Comparison of ENCODE assay signal across 8 cellular contexts in the genomic region with DNA sequence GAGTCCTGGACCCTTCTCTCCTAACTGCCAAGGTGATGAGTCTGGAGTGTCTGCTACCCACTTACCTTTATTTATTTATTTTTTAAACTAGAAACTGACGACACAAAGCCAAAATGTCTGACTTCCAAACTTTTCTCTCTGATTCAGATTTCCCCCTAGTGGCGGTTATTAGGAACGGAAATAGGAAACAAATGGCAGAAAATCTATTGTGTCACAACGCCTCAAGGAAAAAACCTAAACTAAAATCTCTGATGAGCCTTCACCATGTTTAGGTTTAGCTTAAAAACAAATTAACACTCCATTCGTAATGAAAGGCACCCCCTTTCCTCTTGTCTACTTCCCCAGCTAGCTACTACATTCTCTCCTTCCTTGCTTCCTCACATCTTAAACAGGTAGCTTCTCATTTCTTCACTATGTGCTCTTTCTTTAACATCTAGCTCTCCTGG.
A peak's percentile ranks its signal among the peaks of the same experiment; 100 is the strongest.
DNase-seq lines count a peak whose midpoint lies in the region; ATAC-seq, FAIRE-seq and TF ChIP-seq lines count a peak whose summit lies in the region.

No MANE protein-coding gene starts in this region.

- in situ Hi-C loops in gastrocnemius medialis (cut with MboI; ENCODE audit: low sequenced_read_pairs in 4 of 4): no loop called here

- no peaks in the 10 kb centered on the region for H3K4me1 ChIP-seq in KMS-11 (ENCODE audit: low read depth, poor library complexity, severe bottlenecking)
- H3K4me1 ChIP-seq in gastrocnemius medialis: no peaks in the 10 kb centered on the region

- no peaks in the 10 kb centered on the region for H3K9me3 Mint-ChIP-seq in activated naive CD4-positive, alpha-beta T cell treated with anti-CD3 and anti-CD28 coated beads, Interleukin-2, amount 50 U/mL, for 72 hours

- H3K9ac ChIP-seq in KMS-11: no peak overlapping the region

- no peaks in the 10 kb centered on the region for H4K20me1 ChIP-seq in KMS-11 (ENCODE audit: insufficient read depth)

- H3K4me1 Mint-ChIP-seq in T-helper 17 cell: peaks cover 9% of the 10 kb centered on the region

- peaks cover 5% of the 10 kb centered on the region for H3K36me3 Mint-ChIP-seq in T-helper 17 cell (ENCODE audit: low read depth)
- H3K36me3 Mint-ChIP-seq in activated naive CD4-positive, alpha-beta T cell treated with anti-CD3 and anti-CD28 coated beads, Interleukin-2, amount 50 U/mL, for 72 hours: peaks cover 0 to 5% of the 10 kb centered on the region in 2 donors

- H3K9me3 ChIP-seq in T-helper 17 cell (ENCODE audit: control insufficient read depth, low read length, poor library complexity, severe bottlenecking): no peaks in the 10 kb centered on the region
- H3K9me3 ChIP-seq in gastrocnemius medialis: no peaks in the 10 kb centered on the region

- TF ChIP-seq POLR2A in gastrocnemius medialis (IDR thresholded peaks at IDR 0.05): no peak

- no peak for FAIRE-seq in frontal cortex (lab: Jason Lieb, UNC)

- H2AFZ ChIP-seq in KMS-11 (ENCODE audit: low read depth): no peak overlapping the region

- no peak overlapping the region for H3K4me2 ChIP-seq in KMS-11

- H3K27me3 ChIP-seq in KMS-11 (ENCODE audit: insufficient read depth, low read depth): no peaks in the 10 kb centered on the region
- no peaks in the 10 kb centered on the region for H3K27me3 ChIP-seq in gastrocnemius medialis

- no peak overlapping the region for H3K4me3 ChIP-seq in KMS-11 (IDR thresholded peaks at IDR 0.05; ENCODE audit: insufficient read depth, low read depth, low read length)
- H3K4me3 ChIP-seq in gastrocnemius medialis: no peak overlapping the region

- H3K27ac ChIP-seq in KMS-11: no peak overlapping the region
- no peak overlapping the region for H3K27ac ChIP-seq in gastrocnemius medialis

- DNase-seq in EL (peak; percentile 64), T-helper 17 cell (no peak), frontal cortex (ENCODE audit: low spot score in 2 of 2) (peak; percentile 6 to 25), gastrocnemius medialis (no peak), HPDE6-E6E7 (ENCODE audit: extremely low spot score) (no peak)
- no peak for DNase-seq in activated naive CD4-positive, alpha-beta T cell (lab: John Stamatoyannopoulos, UW)
- no peak for DNase-seq in activated naive CD4-positive, alpha-beta T cell treated with anti-CD3 and anti-CD28 coated beads, Interleukin-2, amount 50 U/mL, for 72 hours (ENCODE audit: low spot score in 2 of 2)

- TF ChIP-seq CTCF in KMS-11 (conservative IDR thresholded peaks at IDR 0.05; ENCODE audit: low read depth, low read length): peak; percentile 74
- TF ChIP-seq CTCF in gastrocnemius medialis (IDR thresholded peaks at IDR 0.05 in 4 of 5, conservative IDR thresholded peaks at IDR 0.05 in 1 of 5): peak; percentile 38 to 70 (median 63)

- peak overlapping the region; percentile 85 for H3K27ac Mint-ChIP-seq in T-helper 17 cell
- no peak overlapping the region for H3K27ac Mint-ChIP-seq in activated naive CD4-positive, alpha-beta T cell treated with anti-CD3 and anti-CD28 coated beads, Interleukin-2, amount 50 U/mL, for 72 hours

- intact Hi-C loops in gastrocnemius medialis (cut with DNase I; ENCODE audit: low total_unique reads): loop anchor here (2.0 to 10.0 kb wide), 3 partner anchors 57 to 659 kb away; a partner anchor contains a TSS

- no peaks in the 10 kb centered on the region for H3K27me3 Mint-ChIP-seq in T-helper 17 cell

- ATAC-seq in T-helper 17 cell (peak; percentile 30), gastrocnemius medialis (no peak)
- ATAC-seq in activated naive CD4-positive, alpha-beta T cell treated with anti-CD3 and anti-CD28 coated beads, Interleukin-2, amount 50 U/mL, for 72 hours: no peak

- no peak overlapping the region for H3K4me3 Mint-ChIP-seq in T-helper 17 cell

- no peaks in the 10 kb centered on the region for H3K36me3 ChIP-seq in KMS-11 (ENCODE audit: insufficient read depth)
- H3K36me3 ChIP-seq in gastrocnemius medialis: peaks cover 0 to 20% of the 10 kb centered on the region in 2 donors

- no peaks in the 10 kb centered on the region for H3K79me2 ChIP-seq in KMS-11 (ENCODE audit: insufficient read depth, low read depth)

Comparison
In these comparisons a context has a peak if more than half of its experiments do, and no peak if none do; other contexts are left out.
1. DNase-seq: peak in EL (single experiment) and frontal cortex (2 of 2); none in T-helper 17 cell (0 of 3), gastrocnemius medialis (0 of 2), HPDE6-E6E7 (single experiment), activated naive CD4-positive, alpha-beta T cell (0 of 4) and activated naive CD4-positive, alpha-beta T cell treated with anti-CD3 and anti-CD28 coated beads, Interleukin-2, amount 50 U/mL, for 72 hours (0 of 2).